ENCODE assay signal across 12 cellular contexts in genomic region chr16:69410285-69410990, GRCh38. TPM values are rescaled to one million over a fixed set of nuclear protein-coding genes. Genes with fewer than 3 reads are reported as not detected.
DNase-seq lines count a peak whose midpoint lies in the region; TF ChIP-seq lines count a peak whose summit lies in the region.
"Had no signal": no experiment of that assay in that cellular context is flagged by ENCODE, and none has a peak within 500 bp of the region (broad histone marks: within the 10 kb centered on the region; RNA-seq: fewer than 3 reads in every experiment).

No MANE protein-coding gene starts in this region.

- H3K4me3 Mint-ChIP-seq in activated CD4-positive, alpha-beta memory T cell treated with anti-CD3 and anti-CD28 coated beads, Interleukin-2, amount 10 ng/mL, durations not matched to agents 7 days and 5 days = no peak overlapping the region
- H3K4me3 Mint-ChIP-seq in activated CD4-positive, alpha-beta memory T cell treated with anti-CD3 and anti-CD28 coated beads for 36 hours = no peak overlapping the region
- H3K4me3 Mint-ChIP-seq: IgD-negative memory B cell; natural killer cell treated with Interleukin-12 subunit alpha and Interleukin-12 subunit beta and Interleukin-15 and Interleukin-18, amount 100 ng/mL, for 72 hours had no signal

- H3K27me3 ChIP-seq in hepatocyte (no peaks in the 10 kb centered on the region), suprapubic skin (no peaks in the 10 kb centered on the region), BE2C (no peaks in the 10 kb centered on the region)
- H3K27me3 ChIP-seq: thyroid gland had no signal

- H3K9me3 ChIP-seq in hepatocyte (ENCODE audit: low read depth) = no peaks in the 10 kb centered on the region
- H3K9me3 ChIP-seq in suprapubic skin = no peaks in the 10 kb centered on the region
- peaks cover 2% of the 10 kb centered on the region; the same call in 1 of the 2 replicates for H3K9me3 ChIP-seq in BE2C
- H3K9me3 ChIP-seq: thyroid gland had no signal

- H3K36me3 ChIP-seq in hepatocyte (replicated peaks; ENCODE audit: insufficient read depth, low read depth) = no peaks in the 10 kb centered on the region
- no peaks in the 10 kb centered on the region for H3K36me3 ChIP-seq in suprapubic skin
- no peaks in the 10 kb centered on the region for H3K36me3 ChIP-seq in BE2C
- H3K36me3 ChIP-seq: thyroid gland had no signal

- H3K36me3 Mint-ChIP-seq in activated CD4-positive, alpha-beta memory T cell treated with anti-CD3 and anti-CD28 coated beads, Interleukin-2, amount 10 ng/mL, durations not matched to agents 7 days and 5 days (ENCODE audit: low read depth) = no peaks in the 10 kb centered on the region
- H3K36me3 Mint-ChIP-seq in activated CD4-positive, alpha-beta memory T cell treated with anti-CD3 and anti-CD28 coated beads for 36 hours = no peaks in the 10 kb centered on the region
- H3K36me3 Mint-ChIP-seq: natural killer cell treated with Interleukin-12 subunit alpha and Interleukin-12 subunit beta and Interleukin-15 and Interleukin-18, amount 100 ng/mL, for 72 hours had no signal

- H3K4me3 ChIP-seq in hepatocyte (no peak overlapping the region), suprapubic skin (no peak overlapping the region), BE2C (ENCODE audit: low read depth, low read length) (no peak overlapping the region)
- H3K4me3 ChIP-seq: thyroid gland had no signal

- no peaks in the 10 kb centered on the region for H3K9me2 ChIP-seq in hepatocyte (replicated peaks; ENCODE audit: insufficient read depth)

- no peak for DNase-seq in activated CD4-positive, alpha-beta memory T cell treated with anti-CD3 and anti-CD28 coated beads, Interleukin-2, amount 10 ng/mL, durations not matched to agents 7 days and 5 days
- no peak for DNase-seq in activated CD4-positive, alpha-beta memory T cell treated with anti-CD3 and anti-CD28 coated beads for 36 hours
- DNase-seq in amniotic stem cell (lab: John Stamatoyannopoulos, UW) (peak; percentile 43), hepatocyte (ENCODE audit: low spot score) (no peak), suprapubic skin (ENCODE audit: low spot score in 2 of 2) (peak in 1 of 2 donors; percentile 9), BE2C (no peak)
- DNase-seq in activated effector memory CD4-positive, alpha-beta T cell treated with anti-CD3 and anti-CD28 coated beads, Interleukin-2, amount 50 U/mL, for 16 hours = no peak
- DNase-seq in activated CD8-positive, alpha-beta memory T cell treated with anti-CD3 and anti-CD28 coated beads, Interleukin-2, amount 50 U/mL, for 48 hours = no peak
- DNase-seq: NCI-H345, thyroid gland had no signal

- TF ChIP-seq POLR2A in suprapubic skin (IDR thresholded peaks at IDR 0.05) = no peak

- no peaks in the 10 kb centered on the region for H4K20me1 ChIP-seq in hepatocyte (ENCODE audit: insufficient read depth, poor library complexity, severe bottlenecking)

- H2AFZ ChIP-seq in hepatocyte = no peak overlapping the region

- no peaks in the 10 kb centered on the region for H3K9me3 Mint-ChIP-seq in activated CD4-positive, alpha-beta memory T cell treated with anti-CD3 and anti-CD28 coated beads, Interleukin-2, amount 10 ng/mL, durations not matched to agents 7 days and 5 days
- no peaks in the 10 kb centered on the region for H3K9me3 Mint-ChIP-seq in activated CD4-positive, alpha-beta memory T cell treated with anti-CD3 and anti-CD28 coated beads for 36 hours
- H3K9me3 Mint-ChIP-seq: IgD-negative memory B cell; natural killer cell treated with Interleukin-12 subunit alpha and Interleukin-12 subunit beta and Interleukin-15 and Interleukin-18, amount 100 ng/mL, for 72 hours had no signal

- H3K4me1 Mint-ChIP-seq in activated CD4-positive, alpha-beta memory T cell treated with anti-CD3 and anti-CD28 coated beads, Interleukin-2, amount 10 ng/mL, durations not matched to agents 7 days and 5 days = peaks cover 12% of the 10 kb centered on the region
- H3K4me1 Mint-ChIP-seq in activated CD4-positive, alpha-beta memory T cell treated with anti-CD3 and anti-CD28 coated beads for 36 hours (ENCODE audit: low read depth) = peaks cover 2% of the 10 kb centered on the region

- no peaks in the 10 kb centered on the region for H3K79me2 ChIP-seq in hepatocyte

- peaks cover 2% of the 10 kb centered on the region for H3K27me3 Mint-ChIP-seq in activated CD4-positive, alpha-beta memory T cell treated with anti-CD3 and anti-CD28 coated beads, Interleukin-2, amount 10 ng/mL, durations not matched to agents 7 days and 5 days
- peaks cover 2% of the 10 kb centered on the region for H3K27me3 Mint-ChIP-seq in activated CD4-positive, alpha-beta memory T cell treated with anti-CD3 and anti-CD28 coated beads for 36 hours
- H3K27me3 Mint-ChIP-seq: IgD-negative memory B cell; natural killer cell treated with Interleukin-12 subunit alpha and Interleukin-12 subunit beta and Interleukin-15 and Interleukin-18, amount 100 ng/mL, for 72 hours had no signal

- POLR2A ChIA-PET in activated CD4-positive, alpha-beta memory T cell treated with anti-CD3 and anti-CD28 coated beads, Interleukin-2, amount 10 ng/mL, durations not matched to agents 7 days and 5 days (lab: Charles Lee) = no interaction called here
- POLR2A ChIA-PET in activated CD4-positive, alpha-beta memory T cell treated with anti-CD3 and anti-CD28 coated beads for 36 hours (lab: Charles Lee) = no interaction called here

- no peak for TF ChIP-seq EP300 in suprapubic skin (IDR thresholded peaks at IDR 0.05)

- H3K27ac Mint-ChIP-seq in activated CD4-positive, alpha-beta memory T cell treated with anti-CD3 and anti-CD28 coated beads, Interleukin-2, amount 10 ng/mL, durations not matched to agents 7 days and 5 days = peak overlapping the region; percentile 12
- no peak overlapping the region for H3K27ac Mint-ChIP-seq in activated CD4-positive, alpha-beta memory T cell treated with anti-CD3 and anti-CD28 coated beads for 36 hours
- H3K27ac Mint-ChIP-seq: IgD-negative memory B cell had no signal

- H3K27ac ChIP-seq in hepatocyte = peak overlapping the region; percentile 2
- peak overlapping the region; percentile 35 for H3K27ac ChIP-seq in suprapubic skin

- WGBS in hepatocyte (ENCODE audit: low lambda C conversion rate, missing lambda C conversion rate) = 65% methylated on average over 6 of the region's 6 CpGs
- WGBS in suprapubic skin = 51% methylated on average over 6 of the region's 6 CpGs

- no peak overlapping the region for H3K4me2 ChIP-seq in hepatocyte

- intact Hi-C loops in activated CD4-positive, alpha-beta memory T cell treated with anti-CD3 and anti-CD28 coated beads for 36 hours (cut with micrococcal nuclease) = no loop called here

- CTCF ChIA-PET in activated CD4-positive, alpha-beta memory T cell treated with anti-CD3 and anti-CD28 coated beads, Interleukin-2, amount 10 ng/mL, durations not matched to agents 7 days and 5 days (lab: Charles Lee) = interaction anchor here (3.2 kb wide), 1 partner anchor 14 kb away, joined by 11 read pairs; no protein-coding TSS in a partner anchor
- CTCF ChIA-PET in activated CD4-positive, alpha-beta memory T cell treated with anti-CD3 and anti-CD28 coated beads for 36 hours (lab: Charles Lee) = interaction anchor here (0.9 to 3.5 kb wide), 2 partner anchors 12 to 15 kb away, joined by 3 to 20 read pairs; no protein-coding TSS in a partner anchor

- H3K4me1 ChIP-seq in hepatocyte (ENCODE audit: insufficient read depth) (no peaks in the 10 kb centered on the region), suprapubic skin (peaks cover 20% of the 10 kb centered on the region), BE2C (no peaks in the 10 kb centered on the region; the same call in 1 of the 2 replicates)

- TF ChIP-seq CTCF in hepatocyte (IDR thresholded peaks at IDR 0.05; ENCODE audit: poor library complexity) (no peak), suprapubic skin (IDR thresholded peaks at IDR 0.05) (no peak), BE2C (IDR thresholded peaks at IDR 0.05; ENCODE audit: low read depth, low read length) (no peak)

RNA-seq across cellular contexts. Expression of gene CYB5B, which starts 14.0 kb away (rescaled TPM):
- total RNA-seq in activated CD4-positive, alpha-beta memory T cell treated with anti-CD3 and anti-CD28 coated beads, Interleukin-2, amount 10 ng/mL, durations not matched to agents 7 days and 5 days = 100 to 1,000 TPM; 149 to 152 TPM
- 100 to 1,000 TPM; 147 to 152 TPM for total RNA-seq in activated CD4-positive, alpha-beta memory T cell treated with anti-CD3 and anti-CD28 coated beads for 36 hours
- total RNA-seq in hepatocyte (60.5 and 70.8 TPM in 2 replicates), suprapubic skin (10 to 100 TPM; 33.2 to 69.1 (median 50.1) TPM)
- polyA plus RNA-seq in hepatocyte = 116 and 136 TPM in 2 replicates
- 108 TPM for polyA plus RNA-seq in BE2C (2012; ENCODE audit: insufficient read depth, insufficient read length, low read depth)

RNA-seq across cellular contexts. Expression of gene TERF2, which starts 24.6 kb away (rescaled TPM):
- total RNA-seq in activated CD4-positive, alpha-beta memory T cell treated with anti-CD3 and anti-CD28 coated beads, Interleukin-2, amount 10 ng/mL, durations not matched to agents 7 days and 5 days = 10 to 100 TPM; 40.4 to 40.8 TPM
- total RNA-seq in activated CD4-positive, alpha-beta memory T cell treated with anti-CD3 and anti-CD28 coated beads for 36 hours = 10 to 100 TPM; 39.5 to 42.5 TPM
- 12.4 and 15.1 TPM in 2 replicates for total RNA-seq in hepatocyte
- 18.6 and 20.0 TPM in 2 replicates for polyA plus RNA-seq in hepatocyte
- total RNA-seq in suprapubic skin = 10 to 100 TPM; 16.9 to 25.4 (median 19.3) TPM
- 101 TPM for polyA plus RNA-seq in BE2C (2012; ENCODE audit: insufficient read depth, insufficient read length, low read depth)

RNA-seq across cellular contexts. Expression of gene TMED6, which starts 58.9 kb away (rescaled TPM):
- 1 to 10 TPM; 1.3 to 1.8 TPM for total RNA-seq in activated CD4-positive, alpha-beta memory T cell treated with anti-CD3 and anti-CD28 coated beads, Interleukin-2, amount 10 ng/mL, durations not matched to agents 7 days and 5 days
- total RNA-seq in activated CD4-positive, alpha-beta memory T cell treated with anti-CD3 and anti-CD28 coated beads for 36 hours = under 1 TPM; 0.58 to 0.86 TPM
- total RNA-seq in hepatocyte (1.9 and 4.6 TPM in 2 replicates), suprapubic skin (1 to 10 TPM in 1 of 4 donors, under 1 TPM in 1, not detected in 2; 0.98 to 1.5 TPM)
- 3.1 and 4.3 TPM in 2 replicates for polyA plus RNA-seq in hepatocyte
- 2.6 TPM for polyA plus RNA-seq in BE2C (2012; ENCODE audit: insufficient read depth, insufficient read length, low read depth)
- polyA plus RNA-seq: IgD-negative memory B cell had no signal
